Comparison of ENCODE assay signal across 10 cellular contexts in genomic region chr7:140902305-140902953, GRCh38. TPM values are rescaled to one million over a fixed set of nuclear protein-coding genes. Genes with fewer than 3 reads are reported as not detected.
DNase-seq lines count a peak whose midpoint lies in the region; ATAC-seq and TF ChIP-seq lines count a peak whose summit lies in the region.
"Had no signal": no experiment of that assay in that cellular context is flagged by ENCODE, and none has a peak within 500 bp of the region (broad histone marks: within the 10 kb centered on the region; RNA-seq: fewer than 3 reads in every experiment).

No MANE protein-coding gene starts in this region.

- DNase-seq in activated CD4-positive, alpha-beta T cell treated with anti-CD3 and anti-CD28 coated beads, Interleukin-2, amount 10 ng/mL, durations not matched to agents 24 days and 14 days: peak; percentile 66
- no peak for DNase-seq in activated CD4-positive, alpha-beta T cell treated with anti-CD3 and anti-CD28 coated beads, Interleukin-2, amount 50 U/mL, for 48 hours
- DNase-seq in naive thymus-derived CD8-positive, alpha-beta T cell: peak in 4 of 10 donors; percentile 22 to 68 (median 48)
- DNase-seq in NCI-H446 treated with DMSO at 0.1 percent for 48 hours (lab: John Stamatoyannopoulos, UW) (no peak), DMS79 (lab: John Stamatoyannopoulos, UW) (no peak), MM.1S (no peak)
- DNase-seq: RPMI8226 had no signal

- peaks cover 75% of the 10 kb centered on the region for H3K79me2 ChIP-seq in MM.1S (ENCODE audit: low read length)

- no peak overlapping the region for H3K4me2 ChIP-seq in MM.1S (ENCODE audit: low read depth, low read length)

- peaks cover 9% of the 10 kb centered on the region; the same call in 1 of the 2 replicates for H3K4me1 ChIP-seq in MM.1S (ENCODE audit: low read length)

- no peaks in the 10 kb centered on the region for H3K36me3 ChIP-seq in MM.1S (replicated peaks; ENCODE audit: insufficient read depth, low read length)
- H3K36me3 ChIP-seq: right atrium auricular region had no signal

- no peaks in the 10 kb centered on the region for H3K27me3 ChIP-seq in MM.1S (replicated peaks; ENCODE audit: insufficient read depth, low read length)
- H3K27me3 ChIP-seq: right atrium auricular region had no signal

- H3K27ac ChIP-seq in MM.1S (ENCODE audit: low read length): no peak overlapping the region
- H3K27ac ChIP-seq: right atrium auricular region had no signal

- H3K4me3 Mint-ChIP-seq in activated CD4-positive, alpha-beta T cell treated with anti-CD3 and anti-CD28 coated beads, Interleukin-2, amount 10 ng/mL, durations not matched to agents 24 days and 14 days: peak overlapping the region; percentile 55
- peak overlapping the region; percentile 56 to 83 (median 73) for H3K4me3 Mint-ChIP-seq in naive thymus-derived CD8-positive, alpha-beta T cell

- no peak overlapping the region for H3K9ac ChIP-seq in MM.1S (ENCODE audit: low read length)

- peaks cover 14% of the 10 kb centered on the region for H3K36me3 Mint-ChIP-seq in activated CD4-positive, alpha-beta T cell treated with anti-CD3 and anti-CD28 coated beads, Interleukin-2, amount 10 ng/mL, durations not matched to agents 24 days and 14 days (ENCODE audit: low read depth)
- peaks cover 0 to 3% (median 0%) of the 10 kb centered on the region in 3 donors for H3K36me3 Mint-ChIP-seq in naive thymus-derived CD8-positive, alpha-beta T cell

- H2AFZ ChIP-seq in MM.1S (ENCODE audit: low read length): no peak overlapping the region

- ATAC-seq in GM21825 (IDR thresholded peaks at IDR 0.05; ENCODE audit: unreplicated experiment) (peak; percentile 64), HG03521 (IDR thresholded peaks at IDR 0.05; ENCODE audit: unreplicated experiment) (peak; percentile 70)
- peak; percentile 79 to 81 for ATAC-seq in naive thymus-derived CD8-positive, alpha-beta T cell

- intact Hi-C loops in activated CD4-positive, alpha-beta T cell treated with anti-CD3 and anti-CD28 coated beads, Interleukin-2, amount 10 ng/mL, durations not matched to agents 24 days and 14 days (cut with micrococcal nuclease): loop anchor here (1.0 kb wide), 2 partner anchors 21 to 26 kb away; no protein-coding TSS in a partner anchor

- POLR2A ChIA-PET in naive thymus-derived CD8-positive, alpha-beta T cell (lab: Charles Lee): interaction anchor here (0.6 to 3.0 kb wide), 3 partner anchors 22 to 425 kb away, joined by 3 to 11 read pairs (median 10); partner anchors contain the start of genes BRAF and MRPS33

- H3K4me1 Mint-ChIP-seq in activated CD4-positive, alpha-beta T cell treated with anti-CD3 and anti-CD28 coated beads, Interleukin-2, amount 10 ng/mL, durations not matched to agents 24 days and 14 days: peaks cover 29% of the 10 kb centered on the region
- peaks cover 13 to 75% (median 61%) of the 10 kb centered on the region in 4 donors for H3K4me1 Mint-ChIP-seq in naive thymus-derived CD8-positive, alpha-beta T cell

- H3K9me2 ChIP-seq in MM.1S (replicated peaks; ENCODE audit: insufficient read depth, low read length): no peaks in the 10 kb centered on the region

- no peaks in the 10 kb centered on the region for H3K9me3 ChIP-seq in MM.1S (replicated peaks; ENCODE audit: insufficient read depth, low read length)
- H3K9me3 ChIP-seq: right atrium auricular region had no signal

- no peak for TF ChIP-seq CTCF in MM.1S (IDR thresholded peaks at IDR 0.05; ENCODE audit: low read length)

- peaks cover 11% of the 10 kb centered on the region for H3K9me3 Mint-ChIP-seq in activated CD4-positive, alpha-beta T cell treated with anti-CD3 and anti-CD28 coated beads, Interleukin-2, amount 10 ng/mL, durations not matched to agents 24 days and 14 days
- peaks cover 0 to 11% (median 0%) of the 10 kb centered on the region in 9 donors for H3K9me3 Mint-ChIP-seq in naive thymus-derived CD8-positive, alpha-beta T cell

- no peaks in the 10 kb centered on the region for H3F3A ChIP-seq in MM.1S (ENCODE audit: insufficient read depth, low read length)

- no peaks in the 10 kb centered on the region; the same call in 1 of the 2 replicates for H4K20me1 ChIP-seq in MM.1S (ENCODE audit: insufficient read depth, low read length)

- no peaks in the 10 kb centered on the region for H3K27me3 Mint-ChIP-seq in activated CD4-positive, alpha-beta T cell treated with anti-CD3 and anti-CD28 coated beads, Interleukin-2, amount 10 ng/mL, durations not matched to agents 24 days and 14 days
- H3K27me3 Mint-ChIP-seq in naive thymus-derived CD8-positive, alpha-beta T cell: no peaks in the 10 kb centered on the region

- no peak overlapping the region for H3K4me3 ChIP-seq in MM.1S (ENCODE audit: low read length)
- H3K4me3 ChIP-seq: right atrium auricular region had no signal

- peak overlapping the region; percentile 82 for H3K27ac Mint-ChIP-seq in activated CD4-positive, alpha-beta T cell treated with anti-CD3 and anti-CD28 coated beads, Interleukin-2, amount 10 ng/mL, durations not matched to agents 24 days and 14 days
- H3K27ac Mint-ChIP-seq in naive thymus-derived CD8-positive, alpha-beta T cell: peak overlapping the region; percentile 39 to 95 (median 86)

RNA-seq across cellular contexts. Expression of gene BRAF, which starts 22.3 kb away (rescaled TPM):
- 22.4 and 23.5 TPM in 2 replicates for total RNA-seq in activated CD4-positive, alpha-beta T cell treated with anti-CD3 and anti-CD28 coated beads, Interleukin-2, amount 10 ng/mL, durations not matched to agents 24 days and 14 days
- 10 to 100 TPM; 51.6 to 54.9 TPM for total RNA-seq in naive thymus-derived CD8-positive, alpha-beta T cell
- polyA plus RNA-seq in naive thymus-derived CD8-positive, alpha-beta T cell: 10 to 100 TPM in 1 of 3 donors, 1 to 10 TPM in 2; 7.4 to 11.2 (median 8.9) TPM
